Comparison of ENCODE assay signal across 13 cellular contexts in genomic region chr12:41795910-41796309, GRCh38.
DNase-seq lines count a peak whose midpoint lies in the region; TF ChIP-seq lines count a peak whose summit lies in the region.
"Had no signal": no experiment of that assay in that cellular context is flagged by ENCODE, and none has a peak within 500 bp of the region (broad histone marks: within the 10 kb centered on the region; RNA-seq: fewer than 3 reads in every experiment).

No MANE protein-coding gene starts in this region.

- peaks cover 8% of the 10 kb centered on the region for H3K36me3 Mint-ChIP-seq in nephron progenitor cell (ENCODE audit: low read depth)

- H3K27me3 Mint-ChIP-seq in nephron progenitor cell (ENCODE audit: low read depth, poor library complexity), result no peaks in the 10 kb centered on the region

- H3K27ac Mint-ChIP-seq in nephron progenitor cell, result no peak overlapping the region

- peaks cover 18% of the 10 kb centered on the region for H3K9me3 Mint-ChIP-seq in nephron progenitor cell

- TF ChIP-seq CTCF in LNCaP clone FGC (IDR thresholded peaks at IDR 0.05; ENCODE audit: control insufficient read depth, extremely low read depth, insufficient read depth) (0 out of 2 replicates have a peak, but pooled peaks have one; percentile 15), nephron progenitor cell (IDR thresholded peaks at IDR 0.05) (no peak)

- peaks cover 22% of the 10 kb centered on the region for H3K4me1 Mint-ChIP-seq in nephron progenitor cell

- no peak overlapping the region for H3K4me3 ChIP-seq in LNCaP clone FGC (ENCODE audit: low read depth, low read length)
- H3K4me3 ChIP-seq: adrenal gland, colonic mucosa had no signal

- DNase-seq in DMS153 (lab: John Stamatoyannopoulos, UW) (peak; percentile 3), DMS153 treated with DMSO at 0.1 percent for 48 hours (lab: John Stamatoyannopoulos, UW; ENCODE audit: unreplicated experiment) (no peak), LNCaP clone FGC (ENCODE audit: low read depth) (no peak), astrocyte of the hippocampus (ENCODE audit: low read depth, low spot score) (peak; percentile 9), nephron progenitor cell (peak; percentile 17), SIG-M5 (lab: John Stamatoyannopoulos, UW) (no peak)
- DNase-seq in activated naive CD4-positive, alpha-beta T cell treated with Interleukin-2 at 50 U/mL for 16 hours, result no peak
- no peak for DNase-seq in activated T-cell treated with anti-CD3 and anti-CD28 coated beads, Interleukin-2, amount 50 U/mL, for 48 hours
- DNase-seq: adrenal gland; colonic mucosa; NCI-H2107; nucleus accumbens; stimulated activated CD4-positive, alpha-beta T cell treated with anti-CD3 and anti-CD28 coated beads, Interleukin-12 subunit alpha, Interleukin-12 subunit beta, amount 100 ng/mL, for 4 hours had no signal

- no peak overlapping the region for H3K4me3 Mint-ChIP-seq in nephron progenitor cell

Comparison
In these comparisons a context has a peak if more than half of its experiments do, and no peak if none do; other contexts are left out.
1. DNase-seq: peak in DMS153 (single experiment), astrocyte of the hippocampus (single experiment) and nephron progenitor cell (single experiment); none in DMS153 treated with DMSO at 0.1 percent for 48 hours (single experiment), LNCaP clone FGC (single experiment), activated naive CD4-positive, alpha-beta T cell treated with Interleukin-2 at 50 U/mL for 16 hours (single experiment), activated T-cell treated with anti-CD3 and anti-CD28 coated beads, Interleukin-2, amount 50 U/mL, for 48 hours (0 of 2) and SIG-M5 (single experiment).